Comparison of ENCODE assay signal across 9 cellular contexts in the genomic region with DNA sequence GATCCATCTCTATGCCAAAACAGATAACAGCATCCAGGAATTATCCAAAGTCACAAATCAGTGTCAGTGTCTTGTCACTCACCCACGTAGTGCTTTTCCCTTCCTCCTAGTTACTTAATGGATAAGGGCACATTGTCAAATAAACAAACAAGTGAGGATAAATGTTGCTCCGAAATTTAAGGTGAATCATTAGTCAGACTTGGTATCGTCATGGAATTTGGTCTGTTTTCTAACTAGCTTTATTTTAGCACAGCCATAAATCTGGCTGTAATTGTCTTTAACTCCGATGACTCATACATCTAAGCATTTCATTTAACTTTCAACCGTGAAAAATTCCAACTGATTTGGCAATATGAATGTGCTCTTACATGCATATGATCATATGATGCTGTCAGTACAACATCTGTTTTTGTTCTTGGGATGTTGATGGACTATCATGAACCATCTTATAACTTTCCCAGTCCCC.
A peak's percentile ranks its signal among the peaks of the same experiment; 100 is the strongest.
DNase-seq lines count a peak whose midpoint lies in the region; ATAC-seq, FAIRE-seq and TF ChIP-seq lines count a peak whose summit lies in the region.
"Had no signal": no experiment of that assay in that cellular context is flagged by ENCODE, and none has a peak within 500 bp of the region (broad histone marks: within the 10 kb centered on the region; RNA-seq: fewer than 3 reads in every experiment).

No MANE protein-coding gene starts in this region.

- H3K56ac ChIP-seq in H1 (replicated peaks; ENCODE audit: insufficient read length, low read depth, low read length): no peak overlapping the region

- H3K23ac ChIP-seq in H1 (ENCODE audit: insufficient read length): no peak overlapping the region

- no peak overlapping the region for H2BK12ac ChIP-seq in H1 (ENCODE audit: low read depth, low read length)

- H2BK5ac ChIP-seq in H1 (ENCODE audit: low read depth, low read length): no peak overlapping the region

- DNase-seq in BE2C (no peak), NCI-H226 (peak; percentile 84), H1 (ENCODE audit: low read depth in 1 of 2, low spot score in 2 of 2) (no peak), non-pigmented ciliary epithelial cell (ENCODE audit: low read depth) (peak; percentile 95), RPMI8226 (no peak)
- no peak for DNase-seq in central memory CD4-positive, alpha-beta T cell
- DNase-seq: activated CD4-positive, alpha-beta T cell treated with anti-CD3 and anti-CD28 coated beads, Interleukin-2, amount 10 ng/mL, durations not matched to agents 7 days and 5 days had no signal

- no peak overlapping the region for H2BK20ac ChIP-seq in H1 (ENCODE audit: low read length)

- no peak for TF ChIP-seq RAD21 in H1 (IDR thresholded peaks at IDR 0.05 in 1 of 2, conservative IDR thresholded peaks at IDR 0.05 in 1 of 2; ENCODE audit: low read depth in 2 of 2, low read length in 2 of 2)

- H3K4me2 ChIP-seq in H1 (ENCODE audit: insufficient read depth in 1 of 2, low read depth in 2 of 2, low read length in 2 of 2): no peak overlapping the region

- H3K4me3 ChIP-seq in BE2C (ENCODE audit: low read depth, low read length) (peak overlapping the region; percentile 23), H1 (ENCODE audit: extremely low read depth in 1 of 4, insufficient read depth in 2 of 4, low read depth in 3 of 4, low read length in 4 of 4) (no peak overlapping the region)

- no peak for FAIRE-seq in H1 (lab: Jason Lieb, UNC)

- H3K36me3 ChIP-seq in BE2C (no peaks in the 10 kb centered on the region), H1 (ENCODE audit: control insufficient read depth in 2 of 4, insufficient read depth in 4 of 4, low read length in 3 of 4) (no peaks in the 10 kb centered on the region)

- TF ChIP-seq POLR2A in H1 (IDR thresholded peaks at IDR 0.05; ENCODE audit: control extremely low read depth in 1 of 2, low read depth in 2 of 2, low read length in 2 of 2): no peak

- CTCF ChIA-PET in H1 (lab: Charles Lee; ENCODE audit: partially characterized antibody): no interaction called here

- no peak overlapping the region for H4K91ac ChIP-seq in H1 (replicated peaks; ENCODE audit: insufficient read length, low read length)

- H3K79me1 ChIP-seq in H1 (ENCODE audit: low read depth, low read length): no peaks in the 10 kb centered on the region

- H4K20me1 ChIP-seq in H1 (replicated peaks in 1 of 2; ENCODE audit: control insufficient read depth in 1 of 2, insufficient read depth in 2 of 2, low read length in 2 of 2): no peaks in the 10 kb centered on the region

- H3K14ac ChIP-seq in H1 (ENCODE audit: insufficient read length): no peak overlapping the region

- H3K27me3 ChIP-seq in BE2C (no peaks in the 10 kb centered on the region), H1 (replicated peaks in 1 of 4; ENCODE audit: control insufficient read depth in 3 of 4, extremely low read depth in 1 of 4, insufficient read depth in 3 of 4, low read length in 3 of 4) (no peaks in the 10 kb centered on the region)

- H3K79me2 ChIP-seq in H1 (ENCODE audit: control insufficient read depth in 1 of 2, insufficient read depth in 2 of 2, low read length in 2 of 2): no peaks in the 10 kb centered on the region

- H3K18ac ChIP-seq in H1 (ENCODE audit: extremely low read depth, low read length): no peak overlapping the region

- no peak overlapping the region for H3K27ac ChIP-seq in H1 (ENCODE audit: low read depth, low read length)

- no peak for ATAC-seq in GM18861 (IDR thresholded peaks at IDR 0.05; ENCODE audit: unreplicated experiment)
- no peak for ATAC-seq in GM21619 (IDR thresholded peaks at IDR 0.05; ENCODE audit: unreplicated experiment)

- no peak overlapping the region for H2BK120ac ChIP-seq in H1 (replicated peaks; ENCODE audit: low read depth, low read length)

- H3K4ac ChIP-seq in H1 (replicated peaks; ENCODE audit: insufficient read length, low read depth, low read length): no peak overlapping the region

- no peak for TF ChIP-seq CTCF in BE2C (IDR thresholded peaks at IDR 0.05; ENCODE audit: low read depth, low read length)
- no peak for TF ChIP-seq CTCF in H1 (IDR thresholded peaks at IDR 0.05; ENCODE audit: control extremely low read depth in 1 of 3, insufficient read depth in 1 of 3, low read depth in 1 of 3, low read length in 3 of 3)

- no peak overlapping the region for H2AK5ac ChIP-seq in H1 (ENCODE audit: low read depth, low read length)

- H2BK15ac ChIP-seq in H1 (ENCODE audit: low read length): no peak overlapping the region

- TF ChIP-seq EP300 in H1 (IDR thresholded peaks at IDR 0.05; ENCODE audit: borderline replicate concordance in 1 of 2, low read depth in 2 of 2, low read length in 2 of 2): no peak

- POLR2A ChIA-PET in H1 (lab: Charles Lee; ENCODE audit: partially characterized antibody): no interaction called here

- H3K23me2 ChIP-seq in H1 (ENCODE audit: low read depth, low read length): no peaks in the 10 kb centered on the region

- H3K4me1 ChIP-seq in BE2C (peaks cover 23% of the 10 kb centered on the region), H1 (replicated peaks in 1 of 4; ENCODE audit: control insufficient read depth in 3 of 4, insufficient read depth in 4 of 4, low read length in 3 of 4) (peaks cover 0 to 4% (median 0%) of the 10 kb centered on the region in 4 experiments; a peak in 1 of 7 replicates)

- H3K9me3 ChIP-seq in BE2C (no peaks in the 10 kb centered on the region), H1 (ENCODE audit: insufficient read depth in 2 of 2, low read depth in 1 of 2, low read length in 1 of 2) (no peaks in the 10 kb centered on the region)

- H3K9ac ChIP-seq in H1 (replicated peaks in 1 of 4; ENCODE audit: extremely low read depth in 1 of 4, low read depth in 3 of 4, low read length in 3 of 4): no peak overlapping the region

- no peak overlapping the region for H4K8ac ChIP-seq in H1 (ENCODE audit: extremely low read depth, insufficient read depth, low read length)

- WGBS in H1 (ENCODE audit: extremely low coverage in 1 of 2, insufficient coverage in 1 of 2, insufficient read length in 1 of 2, insufficient replicate concordance in 2 of 2, low coverage in 1 of 2, low lambda C conversion rate in 2 of 2, missing lambda C conversion rate in 1 of 2), 2 experiments: 83% methylated on average over 5 of the region's 5 CpGs; no CpG with 5 or more reads in 1 of the 2 experiments

- H2AFZ ChIP-seq in H1 (ENCODE audit: low read length): no peak overlapping the region

- no peak overlapping the region for H4K5ac ChIP-seq in H1 (ENCODE audit: insufficient read length, low read depth, low read length)

TF ChIP-seq in H1, 55 proteins besides CTCF, POLR2A, EP300 and RAD21:
- peak; percentile 17; the same call in 1 of the 2 replicates for TF ChIP-seq JUND (IDR thresholded peaks at IDR 0.05; ENCODE audit: low read length)
- no peak for TF ChIP-seq YY1 (IDR thresholded peaks at IDR 0.05; ENCODE audit: low read depth, low read length)

Comparison
In these comparisons a context has a peak if more than half of its experiments do, and no peak if none do; other contexts are left out.
1. DNase-seq: peak in NCI-H226 (single experiment) and non-pigmented ciliary epithelial cell (single experiment); none in BE2C (single experiment), H1 (0 of 2), RPMI8226 (single experiment) and central memory CD4-positive, alpha-beta T cell (single experiment).